ENCODE assay signal across 34 cellular contexts in the genomic region with DNA sequence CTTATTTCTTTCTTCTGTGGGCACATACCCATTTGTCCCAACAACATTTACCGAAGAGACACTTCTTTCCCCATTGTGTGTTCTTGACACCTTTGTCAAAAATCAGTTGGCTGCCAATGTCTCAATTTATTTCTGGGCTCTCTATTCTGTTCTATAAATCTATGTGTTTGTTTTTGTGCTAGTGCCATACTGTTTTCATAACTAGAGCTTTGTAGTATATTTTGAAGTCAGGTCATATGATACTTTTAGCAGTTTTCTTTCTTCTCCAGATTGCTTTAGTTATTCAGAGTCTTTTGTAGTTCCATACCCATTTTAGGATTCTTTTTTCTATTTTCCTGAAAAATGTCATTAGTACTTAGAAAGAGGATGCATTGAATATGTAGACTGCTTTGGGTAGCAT.
"Had no signal": no experiment of that assay in that cellular context is flagged by ENCODE, and none has a peak within 500 bp of the region (broad histone marks: within the 10 kb centered on the region; RNA-seq: fewer than 3 reads in every experiment).

No MANE protein-coding gene starts in this region.

- H3K4me3 ChIP-seq: MG63 had no signal

- H3K27me3 ChIP-seq: MG63 had no signal

- H3K36me3 ChIP-seq: MG63 had no signal

- DNase-seq: Karpas-422, Kasumi-1, MG63, MM.1S, MV-4-11, NCI-H1048, NCI-H1092, NCI-H1092 treated with DMSO at 0.1 percent for 48 hours, NCI-H1105, NCI-H1105 treated with DMSO at 0.1 percent for 48 hours, NCI-H1417, NCI-H1417 treated with DMSO at 0.1 percent for 48 hours, NCI-H1436, NCI-H1436 treated with DMSO at 0.1 percent for 48 hours, NCI-H146, NCI-H1694, NCI-H1694 treated with DMSO at 0.1 percent for 48 hours, NCI-H187, NCI-H187 treated with DMSO at 0.1 percent for 48 hours, NCI-H1930, NCI-H2029, NCI-H2029 treated with DMSO at 0.1 percent for 48 hours, NCI-H2081, NCI-H2081 treated with DMSO at 0.1 percent for 48 hours, NCI-H2107, NCI-H2171, NCI-H2171 treated with DMSO at 0.1 percent for 48 hours, NCI-H2227 treated with DMSO at 0.1 percent for 48 hours, NCI-H226, NCI-H345, NCI-H446, NCI-H446 treated with DMSO at 0.1 percent for 48 hours, NCI-H510A, NCI-H510A treated with DMSO at 0.1 percent for 48 hours had no signal
